In genomic region chr2:236489895-236490404, GRCh38 we compare ENCODE assay signal across 7 cellular contexts.
"Had no signal": no experiment of that assay in that cellular context is flagged by ENCODE, and none has a peak within 500 bp of the region (broad histone marks: within the 10 kb centered on the region; RNA-seq: fewer than 3 reads in every experiment).

No MANE protein-coding gene starts in this region.

- H3K27ac ChIP-seq: HL-60, KMS-11 had no signal

- H3K9ac ChIP-seq: KMS-11 had no signal

- H3K4me2 ChIP-seq: KMS-11 had no signal

- DNase-seq: IMR-90, KBM-7, KG1 had no signal

- H3K36me3 Mint-ChIP-seq: IgD-negative memory B cell had no signal

- H3K4me1 Mint-ChIP-seq: IgD-negative memory B cell had no signal

- H3K4me3 Mint-ChIP-seq: IgD-negative memory B cell had no signal

- FAIRE-seq: HTR-8/SVneo had no signal
